In genomic region chr3:100316656-100317069, GRCh38 we compare ENCODE assay signal across 8 cellular contexts. TPM values are rescaled to one million over a fixed set of nuclear protein-coding genes. Genes with fewer than 3 reads are reported as not detected.
DNase-seq lines count a peak whose midpoint lies in the region; ATAC-seq and TF ChIP-seq lines count a peak whose summit lies in the region.

No MANE protein-coding gene starts in this region.

- H3K27me3 Mint-ChIP-seq in CD4-positive, alpha-beta T cell, result no peaks in the 10 kb centered on the region

- H3K4me1 Mint-ChIP-seq in CD4-positive, alpha-beta T cell (ENCODE audit: low read depth), result peaks cover 5% of the 10 kb centered on the region

- 27% methylated on average over 8 of the region's 8 CpGs for whole genome bisulfite sequencing in right cardiac atrium

- H3K36me3 Mint-ChIP-seq in CD4-positive, alpha-beta T cell (ENCODE audit: low read depth), result peaks cover 35% of the 10 kb centered on the region
- H3K36me3 Mint-ChIP-seq in activated naive CD4-positive, alpha-beta T cell treated with anti-CD3 and anti-CD28 coated beads, Interleukin-2, amount 50 U/mL, for 72 hours, result no peaks in the 10 kb centered on the region

- no peaks in the 10 kb centered on the region for H3K9me3 Mint-ChIP-seq in CD4-positive, alpha-beta T cell
- no peaks in the 10 kb centered on the region for H3K9me3 Mint-ChIP-seq in activated naive CD4-positive, alpha-beta T cell treated with anti-CD3 and anti-CD28 coated beads, Interleukin-2, amount 50 U/mL, for 72 hours

- no peaks in the 10 kb centered on the region for H3K9me3 ChIP-seq in CD4-positive, alpha-beta T cell (ENCODE audit: control insufficient read depth, low read length)
- no peaks in the 10 kb centered on the region for H3K9me3 ChIP-seq in right cardiac atrium (ENCODE audit: control insufficient read depth, low read length)

- intact Hi-C loops in CD4-positive, alpha-beta T cell (cut with DNase I, micrococcal nuclease), result loop anchor here (1.0 to 10.0 kb wide), 4 partner anchors 274 to 1066 kb away; no protein-coding TSS in a partner anchor
- intact Hi-C loops in right cardiac atrium (cut with DNase I) (loop anchor here in 3 of 4 donors (5.0 to 10.0 kb wide), 2 partner anchors 276 to 278 kb away; no protein-coding TSS in a partner anchor), sciatic nerve (cut with DNase I) (no loop called here)

- no peak overlapping the region for H3K27ac ChIP-seq in CD4-positive, alpha-beta T cell (ENCODE audit: low read depth, low read length)
- H3K27ac ChIP-seq in right cardiac atrium (ENCODE audit: low read length), result no peak overlapping the region

- CTCF ChIA-PET in CD4-positive, alpha-beta T cell (lab: Charles Lee), result interaction anchor here (0.6 to 1.5 kb wide), 6 partner anchors 10 to 508 kb away, joined by 3 to 9 read pairs (median 4); no protein-coding TSS in a partner anchor

- H3K27me3 ChIP-seq in CD4-positive, alpha-beta T cell (ENCODE audit: control insufficient read depth, insufficient read depth, low read length), result no peaks in the 10 kb centered on the region
- no peaks in the 10 kb centered on the region for H3K27me3 ChIP-seq in right cardiac atrium (ENCODE audit: control insufficient read depth, insufficient read depth)

- H3K4me1 ChIP-seq in right cardiac atrium (ENCODE audit: control insufficient read depth, insufficient read depth, low read length), result no peaks in the 10 kb centered on the region

- POLR2A ChIA-PET in CD4-positive, alpha-beta T cell (lab: Charles Lee), result no interaction called here

- peak in 5 of 10 experiments; percentile 12 to 21 (median 20) for DNase-seq in CD4-positive, alpha-beta T cell
- DNase-seq in NCI-H82 (lab: John Stamatoyannopoulos, UW) (peak; percentile 72), right cardiac atrium (peak; percentile 31 to 69 (median 67)), sciatic nerve (ENCODE audit: low spot score) (no peak)
- DNase-seq in activated naive CD4-positive, alpha-beta T cell treated with anti-CD3 and anti-CD28 coated beads, Interleukin-2, amount 50 U/mL, for 72 hours (ENCODE audit: low spot score in 2 of 2), result peak in 1 of 2 donors; percentile 41
- no peak for DNase-seq in activated CD8-positive, alpha-beta memory T cell treated with anti-CD3 and anti-CD28 coated beads, Interleukin-2, amount 50 U/mL, for 4 hours

- peak; percentile 48 for TF ChIP-seq CTCF in CD4-positive, alpha-beta T cell (IDR thresholded peaks at IDR 0.05)

- peak; percentile 89 for ATAC-seq in CD4-positive, alpha-beta T cell (ENCODE audit: poor library complexity)
- ATAC-seq in GM18861 (IDR thresholded peaks at IDR 0.05; ENCODE audit: unreplicated experiment), result peak; percentile 79
- ATAC-seq in HG03159 (IDR thresholded peaks at IDR 0.05; ENCODE audit: unreplicated experiment), result peak; percentile 74
- peak; percentile 61 to 70 for ATAC-seq in activated naive CD4-positive, alpha-beta T cell treated with anti-CD3 and anti-CD28 coated beads, Interleukin-2, amount 50 U/mL, for 72 hours
- ATAC-seq in right cardiac atrium, result peak; percentile 79 to 84
- peak; percentile 91 for ATAC-seq in sciatic nerve

- no peak overlapping the region for H3K27ac Mint-ChIP-seq in CD4-positive, alpha-beta T cell
- no peak overlapping the region for H3K27ac Mint-ChIP-seq in activated naive CD4-positive, alpha-beta T cell treated with anti-CD3 and anti-CD28 coated beads, Interleukin-2, amount 50 U/mL, for 72 hours

- no peak overlapping the region for H3K4me3 ChIP-seq in right cardiac atrium (ENCODE audit: low read length)

- no peak overlapping the region for H3K4me3 Mint-ChIP-seq in CD4-positive, alpha-beta T cell

RNA-seq across cellular contexts. Expression of gene NIT2, which starts 17.9 kb away (rescaled TPM):
- 10 to 100 TPM; 18.6 to 21.4 TPM for total RNA-seq in CD4-positive, alpha-beta T cell
- total RNA-seq in activated naive CD4-positive, alpha-beta T cell treated with anti-CD3 and anti-CD28 coated beads, Interleukin-2, amount 50 U/mL, for 72 hours, result 10 to 100 TPM; 53.5 to 61.0 TPM
- 10 to 100 TPM; 32.1 to 44.3 (median 37.1) TPM for total RNA-seq in right cardiac atrium
- polyA plus RNA-seq in right cardiac atrium, result 26.9 TPM
- total RNA-seq in sciatic nerve, result 34.0 TPM

RNA-seq across cellular contexts. Expression of gene TBC1D23, which starts 55.9 kb away (rescaled TPM):
- total RNA-seq in CD4-positive, alpha-beta T cell, result 10 to 100 TPM; 31.8 to 34.8 TPM
- 10 to 100 TPM; 16.9 to 21.6 TPM for total RNA-seq in activated naive CD4-positive, alpha-beta T cell treated with anti-CD3 and anti-CD28 coated beads, Interleukin-2, amount 50 U/mL, for 72 hours
- total RNA-seq in right cardiac atrium, result 10 to 100 TPM; 26.1 to 37.4 (median 32.3) TPM
- polyA plus RNA-seq in right cardiac atrium, result 15.0 TPM
- total RNA-seq in sciatic nerve, result 67.7 TPM

Comparison
In these comparisons a context has a peak if more than half of its experiments do, and no peak if none do; other contexts are left out.
1. DNase-seq: peak in NCI-H82 (single experiment) and right cardiac atrium (3 of 3); none in sciatic nerve (single experiment) and activated CD8-positive, alpha-beta memory T cell treated with anti-CD3 and anti-CD28 coated beads, Interleukin-2, amount 50 U/mL, for 4 hours (single experiment).
2. Peak in every context shown above with its lines, with median percentiles within 50 percentile points of each other: ATAC-seq.